Comparison of ENCODE assay signal across 20 cellular contexts in genomic region chr7:87204933-87205332, GRCh38. TPM values are rescaled to one million over a fixed set of nuclear protein-coding genes. Genes with fewer than 3 reads are reported as not detected.
DNase-seq lines count a peak whose midpoint lies in the region; ATAC-seq, FAIRE-seq and TF ChIP-seq lines count a peak whose summit lies in the region.
"Had no signal": no experiment of that assay in that cellular context is flagged by ENCODE, and none has a peak within 500 bp of the region (broad histone marks: within the 10 kb centered on the region; RNA-seq: fewer than 3 reads in every experiment).

No MANE protein-coding gene starts in this region.

- ATAC-seq in HepG2, result no peak
- ATAC-seq in right lobe of liver, result no peak
- ATAC-seq in GM12878, result no peak
- ATAC-seq in psoas muscle, result peak in 3 of 4 donors; percentile 8 to 18 (median 11)

- H4K20me1 ChIP-seq in HepG2 (ENCODE audit: insufficient read depth, low read length) (no peaks in the 10 kb centered on the region), GM12878 (ENCODE audit: control insufficient read depth, insufficient read depth) (peaks cover 4% of the 10 kb centered on the region; the same call in 1 of the 2 replicates), SK-N-SH (ENCODE audit: insufficient read depth) (peaks cover 10% of the 10 kb centered on the region; the same call in 1 of the 2 replicates)

- peaks cover 4 to 9% of the 10 kb centered on the region in 2 experiments; a peak in 3 of 5 replicates for H3K36me3 ChIP-seq in HepG2 (replicated peaks in 1 of 2; ENCODE audit: control insufficient read depth in 1 of 2, insufficient read depth in 2 of 2, low read length in 2 of 2)
- no peaks in the 10 kb centered on the region for H3K36me3 ChIP-seq in right lobe of liver
- H3K36me3 ChIP-seq in GM12878 (ENCODE audit: control insufficient read depth in 2 of 2, insufficient read depth in 2 of 2, low read length in 1 of 2), result peaks cover 10 to 28% of the 10 kb centered on the region in 2 experiments
- H3K36me3 ChIP-seq in psoas muscle (ENCODE audit: insufficient read depth in 1 of 2, low read depth in 1 of 2), result peaks cover 0 to 25% of the 10 kb centered on the region in 2 donors
- H3K36me3 ChIP-seq in SK-N-SH (replicated peaks in 1 of 2; ENCODE audit: control insufficient read depth in 1 of 2, insufficient read depth in 2 of 2, low read length in 1 of 2), result peaks cover 29 to 33% of the 10 kb centered on the region in 2 experiments

- POLR2A ChIA-PET in HepG2 (lab: Yijun Ruan, JAX) (no interaction called here), GM12878 (lab: Charles Lee) (no interaction called here), SK-N-SH (lab: Yijun Ruan, JAX) (interaction anchor here (1.2 kb wide), 1 partner anchor 9 kb away, joined by 3 read pairs; no protein-coding TSS in a partner anchor)

- CTCF ChIA-PET in HepG2 (lab: Yijun Ruan, JAX; ENCODE audit: low intra/inter-chr PET ratio, low total read pairs), result no interaction called here
- CTCF ChIA-PET in GM12878 (lab: Yijun Ruan, JAX), result interaction anchor here (1.0 kb wide), 1 partner anchor 7 kb away, joined by 3 read pairs; no protein-coding TSS in a partner anchor
- CTCF ChIA-PET in SK-N-SH (lab: Yijun Ruan, JAX), result interaction anchor here (0.8 to 1.0 kb wide), 2 partner anchors 15 to 144 kb away, joined by 3 to 4 read pairs; partner anchors contain the start of gene TMEM243

- TF ChIP-seq EP300 in HepG2 (IDR thresholded peaks at IDR 0.05; ENCODE audit: low read depth in 2 of 2, low read length in 2 of 2) (no peak), HepG2 (CRISPR knock-in tag; IDR thresholded peaks at IDR 0.05; ENCODE audit: borderline replicate concordance) (no peak), GM12878 (IDR thresholded peaks at IDR 0.05; ENCODE audit: borderline replicate concordance in 1 of 2, control insufficient read depth in 1 of 2, low read depth in 2 of 2, low read length in 2 of 2) (no peak), SK-N-SH (IDR thresholded peaks at IDR 0.05; ENCODE audit: borderline replicate concordance in 1 of 2, low read depth in 1 of 2, low read length in 1 of 2) (no peak)

- H3K4me2 ChIP-seq in HepG2 (ENCODE audit: low read depth, low read length) (no peak overlapping the region), GM12878 (ENCODE audit: control insufficient read depth, insufficient read depth) (no peak overlapping the region), SK-N-SH (no peak overlapping the region)
- H3K4me2 ChIP-seq: KMS-11 had no signal

- TF ChIP-seq CTCF in HepG2 (CRISPR knock-in tag; IDR thresholded peaks at IDR 0.05) (no peak), right lobe of liver (IDR thresholded peaks at IDR 0.05) (no peak), GM12878 (IDR thresholded peaks at IDR 0.05 in 2 of 3, conservative IDR thresholded peaks at IDR 0.05 in 1 of 3; ENCODE audit: control insufficient read depth in 2 of 3, extremely low read depth in 1 of 3, insufficient read depth in 1 of 3, low read depth in 3 of 3, low read length in 3 of 3) (no peak), psoas muscle (IDR thresholded peaks at IDR 0.05) (no peak), SK-N-SH (IDR thresholded peaks at IDR 0.05) (no peak)

- no peak for FAIRE-seq in HepG2 (lab: Jason Lieb, UNC)
- no peak for FAIRE-seq in GM12878 (lab: Jason Lieb, UNC)
- FAIRE-seq: G401.6, HTR-8/SVneo had no signal

- H3K79me2 ChIP-seq in HepG2 (ENCODE audit: insufficient read depth, low read length) (peaks cover 15% of the 10 kb centered on the region), GM12878 (ENCODE audit: control insufficient read depth, insufficient read depth, low read length) (peaks cover 94% of the 10 kb centered on the region), SK-N-SH (ENCODE audit: insufficient read depth) (peaks cover 66% of the 10 kb centered on the region)

- H3K9ac ChIP-seq in HepG2 (ENCODE audit: insufficient read depth, low read depth, low read length) (no peak overlapping the region), GM12878 (ENCODE audit: control insufficient read depth, insufficient read depth, low read length) (no peak overlapping the region), SK-N-SH (no peak overlapping the region)
- H3K9ac ChIP-seq: GM23248, KMS-11 had no signal

- no peaks in the 10 kb centered on the region for H3K9me2 ChIP-seq in SK-N-SH

- intact Hi-C loops in HepG2 (cut with micrococcal nuclease; ENCODE audit: unreplicated experiment) (no loop called here), right lobe of liver (cut with DNase I) (no loop called here), GM12878 (cut with micrococcal nuclease; ENCODE audit: unreplicated experiment) (no loop called here), psoas muscle (cut with DNase I) (loop anchor here (5.0 kb wide), 2 partner anchors 38 to 48 kb away; no protein-coding TSS in a partner anchor)

- SMC1A ChIA-PET in GM12878 (lab: Charles Lee; ENCODE audit: uncharacterized antibody, unreplicated experiment), result interaction anchor here (4.1 kb wide), 1 partner anchor 8 kb away, joined by 47 read pairs; no protein-coding TSS in a partner anchor

- H3K27ac ChIP-seq in HepG2 (ENCODE audit: extremely low read length, insufficient read depth, low read length) (no peak overlapping the region), right lobe of liver (no peak overlapping the region), GM12878 (ENCODE audit: control insufficient read depth, insufficient read depth) (no peak overlapping the region), psoas muscle (no peak overlapping the region), SK-N-SH (ENCODE audit: low read depth in 2 of 2, low read length in 1 of 2) (no peak overlapping the region)
- H3K27ac ChIP-seq: C4-2B, GM23248, KMS-11 had no signal

- H3K27me3 ChIP-seq in HepG2 (ENCODE audit: control insufficient read depth in 1 of 2, insufficient read depth in 2 of 2, low read length in 2 of 2) (no peaks in the 10 kb centered on the region), right lobe of liver (no peaks in the 10 kb centered on the region), GM12878 (replicated peaks in 1 of 2; ENCODE audit: control insufficient read depth in 2 of 2, insufficient read depth in 2 of 2, low read length in 1 of 2) (no peaks in the 10 kb centered on the region), psoas muscle (ENCODE audit: insufficient read depth in 3 of 3, low read length in 2 of 3) (no peaks in the 10 kb centered on the region), SK-N-SH (ENCODE audit: insufficient read depth) (no peaks in the 10 kb centered on the region)

- TF ChIP-seq POLR2A in HepG2 (IDR thresholded peaks at IDR 0.05; ENCODE audit: insufficient read depth in 1 of 2, low read depth in 2 of 2, low read length in 2 of 2), result no peak
- no peak for TF ChIP-seq POLR2A in right lobe of liver (IDR thresholded peaks at IDR 0.05)
- no peak for TF ChIP-seq POLR2A in GM12878 (IDR thresholded peaks at IDR 0.05; ENCODE audit: low read depth, low read length)

- TF ChIP-seq RAD21 in HepG2 (CRISPR knock-in tag; IDR thresholded peaks at IDR 0.05) (no peak), GM12878 (IDR thresholded peaks at IDR 0.05; ENCODE audit: insufficient read depth, low read depth, low read length) (no peak), SK-N-SH (IDR thresholded peaks at IDR 0.05; ENCODE audit: low read length) (no peak)

- no TSS peak for BruUV-seq in HepG2 (replicated peaks; lab: Mats Ljungman, UMichigan)
- BruUV-seq in GM12878 (replicated peaks; lab: Mats Ljungman, UMichigan), result no TSS peak

- H3K4me3 ChIP-seq in HepG2 (replicated peaks in 1 of 3; ENCODE audit: insufficient read depth in 1 of 3, low read depth in 2 of 3, low read length in 3 of 3) (no peak overlapping the region), right lobe of liver (no peak overlapping the region), GM12878 (no peak overlapping the region), psoas muscle (no peak overlapping the region), SK-N-SH (ENCODE audit: low read depth in 2 of 2, low read length in 1 of 2) (no peak overlapping the region)
- H3K4me3 ChIP-seq: GM23248 had no signal

- in situ Hi-C loops in HepG2 (cut with HindIII; ENCODE audit: extremely low pct_ligation_motif_present, low pct_unique_long_range_greater_than_20kb) (no loop called here), GM12878 (cut with MboI) (no loop called here)

- H2AFZ ChIP-seq in HepG2 (ENCODE audit: low read length) (no peak overlapping the region), GM12878 (ENCODE audit: control insufficient read depth, low read depth, low read length) (no peak overlapping the region), SK-N-SH (ENCODE audit: low read depth) (no peak overlapping the region)
- H2AFZ ChIP-seq: GM23248 had no signal

- H3K9me3 ChIP-seq in HepG2 (ENCODE audit: low read length) (peaks cover 28% of the 10 kb centered on the region), right lobe of liver (no peaks in the 10 kb centered on the region), GM12878 (replicated peaks; ENCODE audit: control insufficient read depth, insufficient read depth, low read length) (peaks cover 38% of the 10 kb centered on the region), psoas muscle (peaks cover 11% of the 10 kb centered on the region), SK-N-SH (peaks cover 6% of the 10 kb centered on the region; the same call in 1 of the 2 replicates)

- WGBS in HepG2 (ENCODE audit: low lambda C conversion rate), result 58% methylated on average over 3 of the region's 3 CpGs
- 50% methylated on average over 2 of the region's 3 CpGs for WGBS in right lobe of liver (ENCODE audit: insufficient coverage, low coverage, low lambda C conversion rate, missing lambda C conversion rate)
- 75% methylated on average over 3 of the region's 3 CpGs for WGBS in GM12878 (ENCODE audit: insufficient coverage, insufficient replicate concordance, low lambda C conversion rate, missing lambda C conversion rate)
- 65 to 85% (median 67%) methylated on average over 3 of the region's 3 CpGs for WGBS in psoas muscle, 3 donors
- WGBS in SK-N-SH (ENCODE audit: low lambda C conversion rate), result 67% methylated on average over 3 of the region's 3 CpGs

- peaks cover 24% of the 10 kb centered on the region for H3F3A ChIP-seq in SK-N-SH (replicated peaks; ENCODE audit: insufficient read depth)

- H3K4me1 ChIP-seq in HepG2 (ENCODE audit: insufficient read depth, low read length) (peaks cover 17% of the 10 kb centered on the region), right lobe of liver (no peaks in the 10 kb centered on the region), GM12878 (ENCODE audit: control insufficient read depth, insufficient read depth, low read length) (peaks cover 8% of the 10 kb centered on the region), psoas muscle (no peaks in the 10 kb centered on the region), SK-N-SH (ENCODE audit: control insufficient read depth in 1 of 2, insufficient read depth in 2 of 2, low read depth in 1 of 2, low read length in 1 of 2) (no peaks in the 10 kb centered on the region; a peak in 1 of 4 replicates)

- DNase-seq in NCI-H2227 (lab: John Stamatoyannopoulos, UW; ENCODE audit: unreplicated experiment), result peak; percentile 3
- no peak for DNase-seq in NCI-H2227 treated with DMSO at 0.1 percent for 48 hours (lab: John Stamatoyannopoulos, UW)
- no peak for DNase-seq in HepG2 (ENCODE audit: low spot score)
- no peak for DNase-seq in right lobe of liver
- DNase-seq in GM12878 (ENCODE audit: low read depth, low spot score), result no peak
- DNase-seq in psoas muscle, result no peak
- DNase-seq in stimulated activated CD4-positive, alpha-beta T cell treated with anti-CD3 and anti-CD28 coated beads, Interleukin-2, amount 100 ng/mL, for 24 hours, result no peak
- DNase-seq in SK-N-SH, result no peak
- DNase-seq: 8988T, COR-L47, GM23248, MM.1S, NCI-H1105, NCI-H1694 treated with DMSO at 0.1 percent for 48 hours, NCI-H510A, RPMI8226 had no signal

- RAD21 ChIA-PET in GM12878 (lab: Charles Lee; ENCODE audit: unreplicated experiment), result no interaction called here

RNA-seq across cellular contexts. Expression of gene TMEM243, which starts 14.6 kb away (rescaled TPM):
- total RNA-seq in HepG2 (2016; rRNA removed; fragmentation: Illumina TruSeq; extraction: Trizol), result 25.1 and 31.2 TPM in 2 replicates
- total RNA-seq in HepG2 (2016; cell fraction: cytosol; rRNA removed; fragmentation: Illumina TruSeq; extraction: Trizol; ENCODE audit: low read depth), result 27.6 and 31.4 TPM in 2 replicates
- 23.7 and 29.6 TPM in 2 replicates for total RNA-seq in HepG2 (2016; cell fraction: insoluble cytoplasmic fraction; rRNA removed; fragmentation: Illumina TruSeq; extraction: Trizol)
- total RNA-seq in HepG2 (2016; cell fraction: membrane; rRNA removed; fragmentation: Illumina TruSeq; extraction: Trizol), result 48.4 and 50.6 TPM in 2 replicates
- 34.7 and 36.7 TPM in 2 replicates for total RNA-seq in HepG2 (2016; cell fraction: nucleus; rRNA removed; fragmentation: Illumina TruSeq; extraction: Trizol)
- polyA plus RNA-seq in HepG2 (2011; rRNA removed), result 16.8 and 25.1 TPM in 2 replicates
- 13.5 and 14.8 TPM in 2 replicates for polyA plus RNA-seq in HepG2 (2011; cell fraction: cytosol; rRNA removed)
- 18.5 and 23.0 TPM in 2 replicates for polyA plus RNA-seq in HepG2 (2011; cell fraction: nucleus; rRNA removed)
- polyA plus RNA-seq in HepG2 (2012), result 16.1 and 18.1 TPM in 2 replicates
- 30.0 and 41.0 TPM in 2 replicates for polyA plus RNA-seq in HepG2 (2016; cell fraction: cytosol; fragmentation: Illumina TruSeq; extraction: Trizol; ENCODE audit: low read depth)
- 29.9 and 30.3 TPM in 2 replicates for polyA plus RNA-seq in HepG2 (2016; cell fraction: insoluble cytoplasmic fraction; fragmentation: Illumina TruSeq; extraction: Trizol; ENCODE audit: low read depth)
- polyA plus RNA-seq in HepG2 (2016; cell fraction: membrane; fragmentation: Illumina TruSeq; extraction: Trizol; ENCODE audit: low read depth), result 49.3 and 51.1 TPM in 2 replicates
- polyA plus RNA-seq in HepG2 (2016; cell fraction: nucleus; fragmentation: Illumina TruSeq; extraction: Trizol; ENCODE audit: insufficient read depth, low read depth), result 42.4 and 44.5 TPM in 2 replicates
- polyA minus RNA-seq in HepG2 (2011; rRNA and poly(A)+ RNA removed; ENCODE audit: low replicate concordance), result 12.0 and 41.0 TPM in 2 replicates
- polyA minus RNA-seq in HepG2 (2011; cell fraction: cytosol; rRNA and poly(A)+ RNA removed), result 3.5 and 7.8 TPM in 2 replicates
- polyA minus RNA-seq in HepG2 (2011; cell fraction: nucleus; rRNA and poly(A)+ RNA removed), result 28.8 and 38.5 TPM in 2 replicates
- 1 to 10 TPM; 2.0 to 5.1 (median 4.3) TPM for total RNA-seq in right lobe of liver
- 191 and 192 TPM in 2 replicates for total RNA-seq in GM12878 (2013; cell fraction: nucleolus; rRNA removed)
- total RNA-seq in GM12878 (2014; rRNA removed), result 101 and 115 TPM in 2 replicates
- total RNA-seq in GM12878 (2014; rRNA removed; fragmentation: Illumina TruSeq; extraction: Trizol), result 71.0 and 72.9 TPM in 2 replicates
- 64.4 and 64.8 TPM in 2 replicates for total RNA-seq in GM12878 (2021)
- 73.2 TPM for polyA plus RNA-seq in GM12878 (2011; ENCODE audit: low read depth)
- polyA plus RNA-seq in GM12878 (2011; rRNA removed), result 155 and 209 TPM in 2 replicates
- polyA plus RNA-seq in GM12878 (2011; cell fraction: cytosol; rRNA removed), result 72.1 and 80.4 TPM in 2 replicates
- 87.6 and 99.5 TPM in 2 replicates for polyA plus RNA-seq in GM12878 (2011; cell fraction: nucleus; rRNA removed)
- 104 and 105 TPM in 2 replicates for polyA plus RNA-seq in GM12878 (2012)
- 70.0 and 86.7 TPM in 2 replicates for polyA plus RNA-seq in GM12878 (2014; fragmentation: Illumina TruSeq; extraction: Trizol)
- 10 to 100 TPM; 47.8 to 70.9 TPM for polyA plus RNA-seq in GM12878 (2014; fragmentation: Nextera tagmentation; extraction: Ambion mirVana)
- polyA plus RNA-seq in GM12878 (2014; rRNA removed), result 66.4 and 82.9 TPM in 2 replicates
- polyA plus RNA-seq in GM12878 (2016; fragmentation: Nextera tagmentation; extraction: Ambion mirVana), result 100 to 1,000 TPM; 160 to 170 TPM
- 75.9 and 94.9 TPM in 2 replicates for polyA minus RNA-seq in GM12878 (2011; rRNA and poly(A)+ RNA removed)
- 14.7 and 23.1 TPM in 2 replicates for polyA minus RNA-seq in GM12878 (2011; cell fraction: cytosol; rRNA and poly(A)+ RNA removed)
- 103 and 124 TPM in 2 replicates for polyA minus RNA-seq in GM12878 (2011; cell fraction: nucleus; rRNA and poly(A)+ RNA removed)
- 1 to 10 TPM; 2.3 to 3.2 (median 2.6) TPM for total RNA-seq in psoas muscle
- polyA plus RNA-seq in psoas muscle, result 1 to 10 TPM; 2.5 to 3.6 (median 3.2) TPM
- 31.1 and 36.5 TPM in 2 replicates for polyA plus RNA-seq in SK-N-SH (2012; rRNA removed)
- 42.5 and 50.4 TPM in 2 replicates for polyA plus RNA-seq in SK-N-SH (2012; cell fraction: cytosol; rRNA removed)
- 36.0 and 51.1 TPM in 2 replicates for polyA plus RNA-seq in SK-N-SH (2012; cell fraction: nucleus; rRNA removed)

RNA-seq across cellular contexts. Expression of gene DMTF1, which starts 52.7 kb away (rescaled TPM):
- total RNA-seq in HepG2 (2016; rRNA removed; fragmentation: Illumina TruSeq; extraction: Trizol) (17.9 and 45.8 TPM in 2 replicates), right lobe of liver (10 to 100 TPM; 16.7 to 28.1 (median 22.2) TPM), GM12878 (2014; rRNA removed) (98.2 and 109 TPM in 2 replicates), GM12878 (2014; rRNA removed; fragmentation: Illumina TruSeq; extraction: Trizol) (96.3 and 108 TPM in 2 replicates), GM12878 (2021) (62.6 and 79.0 TPM in 2 replicates), psoas muscle (10 to 100 TPM; 12.5 to 25.3 (median 20.5) TPM)
- 8.9 and 13.1 TPM in 2 replicates for total RNA-seq in HepG2 (2016; cell fraction: cytosol; rRNA removed; fragmentation: Illumina TruSeq; extraction: Trizol; ENCODE audit: low read depth)
- 16.8 and 39.0 TPM in 2 replicates for total RNA-seq in HepG2 (2016; cell fraction: insoluble cytoplasmic fraction; rRNA removed; fragmentation: Illumina TruSeq; extraction: Trizol)
- total RNA-seq in HepG2 (2016; cell fraction: membrane; rRNA removed; fragmentation: Illumina TruSeq; extraction: Trizol), result 11.4 and 12.3 TPM in 2 replicates
- total RNA-seq in HepG2 (2016; cell fraction: nucleus; rRNA removed; fragmentation: Illumina TruSeq; extraction: Trizol), result 120 and 143 TPM in 2 replicates
- polyA plus RNA-seq in HepG2 (2011; rRNA removed) (111 and 132 TPM in 2 replicates), GM12878 (2011; rRNA removed) (191 and 269 TPM in 2 replicates), GM12878 (2014; fragmentation: Illumina TruSeq; extraction: Trizol) (102 and 133 TPM in 2 replicates), GM12878 (2014; fragmentation: Nextera tagmentation; extraction: Ambion mirVana) (10 to 100 TPM; 24.3 to 28.4 TPM), GM12878 (2014; rRNA removed) (58.0 and 65.0 TPM in 2 replicates), GM12878 (2016; fragmentation: Nextera tagmentation; extraction: Ambion mirVana) (10 to 100 TPM; 49.0 to 52.9 TPM), psoas muscle (10 to 100 TPM in 2 of 3 donors, 1 to 10 TPM in 1; 8.3 to 16.8 (median 16.3) TPM), SK-N-SH (2012; rRNA removed) (108 and 177 TPM in 2 replicates)
- polyA plus RNA-seq in HepG2 (2011; cell fraction: cytosol; rRNA removed), result 17.2 and 21.7 TPM in 2 replicates
- 295 and 299 TPM in 2 replicates for polyA plus RNA-seq in HepG2 (2011; cell fraction: nucleus; rRNA removed)
- 27.6 and 31.1 TPM in 2 replicates for polyA plus RNA-seq in HepG2 (2012)
- 1.1 and 2.1 TPM in 2 replicates for polyA plus RNA-seq in HepG2 (2016; cell fraction: cytosol; fragmentation: Illumina TruSeq; extraction: Trizol; ENCODE audit: low read depth)
- 14.5 and 17.7 TPM in 2 replicates for polyA plus RNA-seq in HepG2 (2016; cell fraction: insoluble cytoplasmic fraction; fragmentation: Illumina TruSeq; extraction: Trizol; ENCODE audit: low read depth)
- 2.9 and 3.0 TPM in 2 replicates for polyA plus RNA-seq in HepG2 (2016; cell fraction: membrane; fragmentation: Illumina TruSeq; extraction: Trizol; ENCODE audit: low read depth)
- polyA plus RNA-seq in HepG2 (2016; cell fraction: nucleus; fragmentation: Illumina TruSeq; extraction: Trizol; ENCODE audit: insufficient read depth, low read depth), result 167 and 192 TPM in 2 replicates
- 63.7 and 73.9 TPM in 2 replicates for polyA minus RNA-seq in HepG2 (2011; rRNA and poly(A)+ RNA removed; ENCODE audit: low replicate concordance)
- polyA minus RNA-seq in HepG2 (2011; cell fraction: cytosol; rRNA and poly(A)+ RNA removed), result 19.5 and 24.6 TPM in 2 replicates
- 527 and 550 TPM in 2 replicates for polyA minus RNA-seq in HepG2 (2011; cell fraction: nucleus; rRNA and poly(A)+ RNA removed)
- total RNA-seq in GM12878 (2013; cell fraction: nucleolus; rRNA removed), result 798 and 844 TPM in 2 replicates
- 58.8 TPM for polyA plus RNA-seq in GM12878 (2011; ENCODE audit: low read depth)
- polyA plus RNA-seq in GM12878 (2011; cell fraction: cytosol; rRNA removed), result 50.8 and 53.1 TPM in 2 replicates
- 502 and 620 TPM in 2 replicates for polyA plus RNA-seq in GM12878 (2011; cell fraction: nucleus; rRNA removed)
- 65.8 and 69.4 TPM in 2 replicates for polyA plus RNA-seq in GM12878 (2012)
- 190 and 273 TPM in 2 replicates for polyA minus RNA-seq in GM12878 (2011; rRNA and poly(A)+ RNA removed)
- polyA minus RNA-seq in GM12878 (2011; cell fraction: cytosol; rRNA and poly(A)+ RNA removed), result 25.3 and 38.2 TPM in 2 replicates
- 392 and 529 TPM in 2 replicates for polyA minus RNA-seq in GM12878 (2011; cell fraction: nucleus; rRNA and poly(A)+ RNA removed)
- 45.2 and 45.3 TPM in 2 replicates for polyA plus RNA-seq in SK-N-SH (2012; cell fraction: cytosol; rRNA removed)
- polyA plus RNA-seq in SK-N-SH (2012; cell fraction: nucleus; rRNA removed), result 428 and 844 TPM in 2 replicates

Comparison
In these comparisons a context has a peak if more than half of its experiments do, and no peak if none do; other contexts are left out.
1. ATAC-seq: peak in psoas muscle (3 of 4); none in HepG2 (single experiment), right lobe of liver (0 of 4) and GM12878 (single experiment).
2. intact Hi-C loops: an anchor here in psoas muscle (5.0 kb wide); none called in HepG2, right lobe of liver and GM12878.